Comparison of ENCODE assay signal across 12 cellular contexts in the genomic region with DNA sequence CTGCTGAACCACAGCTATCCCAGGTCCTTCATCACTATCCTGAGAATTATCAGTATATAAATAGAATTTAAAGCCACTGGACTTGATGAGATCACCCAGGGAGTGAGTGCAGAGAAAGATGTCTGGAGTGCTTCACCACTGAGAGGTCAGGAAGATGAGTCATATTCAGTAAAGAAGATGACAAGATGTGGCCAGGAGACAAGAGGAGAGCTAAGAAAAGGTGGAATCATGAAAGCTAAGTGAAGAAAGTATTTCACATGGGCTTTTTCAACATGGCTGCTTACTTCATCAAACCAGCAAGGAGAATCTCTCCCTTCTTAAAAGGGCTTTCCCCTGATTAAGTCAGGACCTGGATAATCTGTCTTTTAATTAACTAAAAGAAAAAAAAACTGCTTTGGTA. TPM values are rescaled to one million over a fixed set of nuclear protein-coding genes. Genes with fewer than 3 reads are reported as not detected.
A peak's percentile ranks its signal among the peaks of the same experiment; 100 is the strongest.
DNase-seq lines count a peak whose midpoint lies in the region; ATAC-seq and TF ChIP-seq lines count a peak whose summit lies in the region.
"Had no signal": no experiment of that assay in that cellular context is flagged by ENCODE, and none has a peak within 500 bp of the region (broad histone marks: within the 10 kb centered on the region; RNA-seq: fewer than 3 reads in every experiment).

No MANE protein-coding gene starts in this region.

- no peak overlapping the region for H3K18ac ChIP-seq in H9 (ENCODE audit: insufficient read length, low read depth, low read length)

- no peak overlapping the region for H4K91ac ChIP-seq in H9 (ENCODE audit: insufficient read length, low read depth, low read length)

- no peak overlapping the region for H2BK12ac ChIP-seq in H9 (ENCODE audit: insufficient read length, low read depth, low read length)

- no peak for ATAC-seq in lower lobe of right lung
- no peak for ATAC-seq in GM21529 (IDR thresholded peaks at IDR 0.05; ENCODE audit: unreplicated experiment)
- ATAC-seq: heart left ventricle had no signal

- no peak overlapping the region for H2BK120ac ChIP-seq in H9 (ENCODE audit: low read depth, low read length, poor library complexity, severe bottlenecking)

- H3K4me3 ChIP-seq in WERI-Rb-1 (ENCODE audit: low read depth, low read length): no peak overlapping the region
- H3K4me3 ChIP-seq in lower lobe of right lung: no peak overlapping the region
- H3K4me3 ChIP-seq in MM.1S (ENCODE audit: low read length): no peak overlapping the region
- H3K4me3 ChIP-seq: heart left ventricle had no signal

- H3T11ph ChIP-seq in H9 (ENCODE audit: low read length): no peak overlapping the region

- H2AFZ ChIP-seq in H9 (ENCODE audit: low read length) (no peak overlapping the region), MM.1S (ENCODE audit: low read length) (no peak overlapping the region)

- H4K20me1 ChIP-seq in H9 (ENCODE audit: control insufficient read depth, insufficient read depth, insufficient read length): no peaks in the 10 kb centered on the region
- H4K20me1 ChIP-seq in MM.1S (ENCODE audit: insufficient read depth, low read length): no peaks in the 10 kb centered on the region

- H3K23me2 ChIP-seq in H9 (ENCODE audit: insufficient read length, low read depth, low read length, poor library complexity, severe bottlenecking): no peaks in the 10 kb centered on the region

- no peaks in the 10 kb centered on the region for H3K27me3 ChIP-seq in WERI-Rb-1 (ENCODE audit: insufficient read depth, low read depth, severe bottlenecking)
- no peaks in the 10 kb centered on the region for H3K27me3 ChIP-seq in lower lobe of right lung (ENCODE audit: low read depth)
- H3K27me3 ChIP-seq in H9 (ENCODE audit: insufficient read depth, low read length): no peaks in the 10 kb centered on the region
- no peaks in the 10 kb centered on the region for H3K27me3 ChIP-seq in MM.1S (replicated peaks; ENCODE audit: insufficient read depth, low read length)
- H3K27me3 ChIP-seq: heart left ventricle had no signal

- no peak overlapping the region for H2BK20ac ChIP-seq in H9 (ENCODE audit: low read depth, low read length, poor library complexity, severe bottlenecking)

- H3K79me2 ChIP-seq in H9 (ENCODE audit: insufficient read depth, low read length) (no peaks in the 10 kb centered on the region), MM.1S (ENCODE audit: low read length) (no peaks in the 10 kb centered on the region)

- H3K27ac ChIP-seq in WERI-Rb-1: peak overlapping the region; percentile 48
- H3K27ac ChIP-seq in lower lobe of right lung: no peak overlapping the region
- no peak overlapping the region for H3K27ac ChIP-seq in H9 (ENCODE audit: insufficient read length, low read depth, low read length)
- H3K27ac ChIP-seq in MM.1S (ENCODE audit: low read length): no peak overlapping the region
- H3K27ac ChIP-seq: heart left ventricle had no signal

- H3K14ac ChIP-seq in H9 (ENCODE audit: insufficient read depth, low read length): no peak overlapping the region

- no peak overlapping the region for H3K23ac ChIP-seq in H9 (ENCODE audit: insufficient read length, low read depth, low read length)

- H4K5ac ChIP-seq in H9 (ENCODE audit: insufficient read length, low read depth, low read length): no peak overlapping the region

- H3K36me3 ChIP-seq in WERI-Rb-1 (no peaks in the 10 kb centered on the region), lower lobe of right lung (no peaks in the 10 kb centered on the region), MM.1S (replicated peaks; ENCODE audit: insufficient read depth, low read length) (no peaks in the 10 kb centered on the region)
- H3K36me3 ChIP-seq: heart left ventricle had no signal

- peaks cover 6% of the 10 kb centered on the region for H3K9me3 ChIP-seq in WERI-Rb-1 (ENCODE audit: severe bottlenecking)
- no peaks in the 10 kb centered on the region for H3K9me3 ChIP-seq in lower lobe of right lung
- H3K9me3 ChIP-seq in H9 (ENCODE audit: control insufficient read depth, low read depth, low read length): no peaks in the 10 kb centered on the region
- no peaks in the 10 kb centered on the region for H3K9me3 ChIP-seq in MM.1S (replicated peaks; ENCODE audit: insufficient read depth, low read length)

- no peak overlapping the region for H2BK5ac ChIP-seq in H9 (ENCODE audit: insufficient read length, low read length)

- H3K4ac ChIP-seq in H9 (ENCODE audit: low read depth, low read length): no peak overlapping the region

- H2AK5ac ChIP-seq in H9 (ENCODE audit: insufficient read length, low read length): no peak overlapping the region

- no peak overlapping the region for H2BK15ac ChIP-seq in H9 (ENCODE audit: low read depth, low read length)

- H3K9ac ChIP-seq in H9 (ENCODE audit: extremely low read depth, insufficient read length, low read length) (no peak overlapping the region), MM.1S (ENCODE audit: low read length) (no peak overlapping the region)

- no peak overlapping the region for H4K8ac ChIP-seq in H9 (replicated peaks; ENCODE audit: insufficient read length, low read depth, low read length)

- H3K4me1 ChIP-seq in lower lobe of right lung: peaks cover 5% of the 10 kb centered on the region
- H3K4me1 ChIP-seq in H9 (ENCODE audit: insufficient read depth, low read length): no peaks in the 10 kb centered on the region
- H3K4me1 ChIP-seq in MM.1S (ENCODE audit: low read length): no peaks in the 10 kb centered on the region

- H3K4me1 Mint-ChIP-seq in H9: no peaks in the 10 kb centered on the region

- no peak overlapping the region for H3K27ac Mint-ChIP-seq in H9

- H3K9me3 Mint-ChIP-seq in H9: peaks cover 5 to 9% of the 10 kb centered on the region in 2 experiments; a peak in 3 of 5 replicates

- H3K4me2 ChIP-seq in H9 (ENCODE audit: insufficient read depth, insufficient read length, low read length) (no peak overlapping the region), MM.1S (ENCODE audit: low read depth, low read length) (no peak overlapping the region)

- DNase-seq in AG20443 (ENCODE audit: low spot score) (peak; percentile 81), LoVo (ENCODE audit: low spot score) (peak; percentile 31), WERI-Rb-1 (no peak), hepatic stellate cell (ENCODE audit: low spot score) (peak; percentile 85), lower lobe of right lung (no peak), H9 (no peak), MM.1S (no peak)
- DNase-seq: activated T-cell treated with anti-CD3 and anti-CD28 coated beads, Interleukin-2, amount 50 U/mL, for 48 hours; cerebellar nuclear complex; heart left ventricle; NCI-H1092 had no signal

- no peak overlapping the region for H3K56ac ChIP-seq in H9 (ENCODE audit: insufficient read length, low read depth, low read length)

- no peak overlapping the region for H3K4me3 Mint-ChIP-seq in H9

- intact Hi-C loops in lower lobe of right lung (cut with DNase I): no loop called here

- no peaks in the 10 kb centered on the region for H3F3A ChIP-seq in MM.1S (ENCODE audit: insufficient read depth, low read length)

- no peaks in the 10 kb centered on the region for H3K27me3 Mint-ChIP-seq in H9 (ENCODE audit: low read depth)

- TF ChIP-seq CTCF in WERI-Rb-1 (IDR thresholded peaks at IDR 0.05; ENCODE audit: low read depth, low read length) (no peak), lower lobe of right lung (IDR thresholded peaks at IDR 0.05) (no peak), H9 (conservative IDR thresholded peaks at IDR 0.05) (no peak), MM.1S (IDR thresholded peaks at IDR 0.05; ENCODE audit: low read length) (no peak)

- H3K79me1 ChIP-seq in H9 (ENCODE audit: insufficient read depth, low read depth, low read length, poor library complexity, severe bottlenecking): no peaks in the 10 kb centered on the region

- H3K36me3 Mint-ChIP-seq in H9 (ENCODE audit: insufficient read depth in 1 of 3, low read depth in 3 of 3): peaks cover 0 to 5% (median 0%) of the 10 kb centered on the region in 3 experiments; a peak in 2 of 7 replicates

- H3K9me2 ChIP-seq in MM.1S (replicated peaks; ENCODE audit: insufficient read depth, low read length): no peaks in the 10 kb centered on the region

RNA-seq across cellular contexts. Expression of a gene that starts 9.1 kb away (rescaled TPM):
- total RNA-seq in lower lobe of right lung: 10.3 TPM
- total RNA-seq in H9 (2021): 15.2 and 16.6 TPM in 2 replicates

Comparison
In these comparisons a context has a peak if more than half of its experiments do, and no peak if none do; other contexts are left out.
1. DNase-seq: peak in AG20443 (single experiment), LoVo (single experiment) and hepatic stellate cell (single experiment); none in WERI-Rb-1 (single experiment), lower lobe of right lung (single experiment), H9 (single experiment) and MM.1S (single experiment).